ENCODE assay signal across 17 cellular contexts in genomic region chr12:127600211-127600610, GRCh38.
"Had no signal": no experiment of that assay in that cellular context is flagged by ENCODE, and none has a peak within 500 bp of the region (broad histone marks: within the 10 kb centered on the region; RNA-seq: fewer than 3 reads in every experiment).

No MANE protein-coding gene starts in this region.

- H3K27ac ChIP-seq: esophagus squamous epithelium, prostate gland, skin epidermis, transverse colon had no signal

- DNase-seq: activated B cell treated with CpG ODN at 0.5 μM for 24 hours; activated CD4-positive, alpha-beta T cell treated with anti-CD3 and anti-CD28 coated beads, Interleukin-2, amount 10 ng/mL, durations not matched to agents 24 days and 14 days; activated CD8-positive, alpha-beta memory T cell treated with anti-CD3 and anti-CD28 coated beads, Interleukin-2, amount 50 U/mL, for 48 hours; activated gamma-delta T cell treated with Interleukin-2 at 50 U/mL for 16 hours; amniotic stem cell; esophagus squamous epithelium; foreskin fibroblast; immature natural killer cell; nephron progenitor cell; right cardiac atrium; stimulated activated CD4-positive, alpha-beta T cell treated with anti-CD3 and anti-CD28 coated beads, Interleukin-4, amount 100 ng/mL, for 4 hours; stimulated activated CD8-positive, alpha-beta memory T cell treated with anti-CD3 and anti-CD28 coated beads, Interleukin-4, amount 100 ng/mL, for 48 hours; stimulated activated naive CD4-positive, alpha-beta T cell treated with Interleukin-2 at 50 U/mL for 16 hours; substantia nigra; transverse colon had no signal

- H3K36me3 ChIP-seq: esophagus squamous epithelium, prostate gland, transverse colon had no signal

- H3K9me3 ChIP-seq: esophagus squamous epithelium, prostate gland, transverse colon had no signal

- H3K27me3 ChIP-seq: esophagus squamous epithelium, transverse colon had no signal

- H3K4me1 ChIP-seq: esophagus squamous epithelium, prostate gland, transverse colon had no signal

- H3K4me3 ChIP-seq: esophagus squamous epithelium, prostate gland, skin epidermis, transverse colon had no signal
